7 cellular contexts compared by ENCODE assay signal in the genomic region with DNA sequence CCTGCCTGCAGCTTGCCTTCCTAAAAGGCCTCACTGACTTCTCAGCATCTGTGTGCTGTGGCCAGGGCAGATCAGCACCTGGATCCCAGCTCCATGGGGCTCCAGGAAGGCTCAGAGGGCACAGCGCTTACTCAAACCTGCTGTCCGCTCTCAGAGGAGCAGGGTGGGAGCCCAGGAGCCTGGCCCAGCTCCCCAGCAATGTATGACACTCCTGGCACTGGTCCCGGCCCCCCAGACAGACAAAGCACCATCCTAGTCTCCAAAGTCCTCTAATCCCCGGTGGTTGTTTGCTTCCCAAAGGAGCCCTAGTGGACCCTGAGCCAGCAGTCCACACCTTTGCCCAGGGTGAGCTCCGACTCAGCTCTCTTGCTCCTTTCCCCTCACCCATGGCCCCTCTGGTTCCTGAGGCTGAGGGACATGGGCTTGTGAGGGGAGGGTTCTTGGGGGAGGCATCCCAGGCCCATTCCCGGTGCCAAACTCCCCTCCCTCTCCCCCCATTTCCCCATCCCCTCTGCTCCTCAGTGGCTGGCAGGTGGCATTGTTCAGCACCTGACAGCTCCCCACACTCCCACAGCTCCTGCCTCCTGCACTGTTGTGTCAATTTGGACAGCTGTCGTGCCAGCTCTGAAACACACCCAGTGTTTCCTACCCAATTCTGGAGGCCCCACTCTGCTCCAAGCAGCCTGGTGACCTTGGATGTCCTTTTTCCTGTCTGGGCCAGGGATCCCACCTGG.
DNase-seq lines count a peak whose midpoint lies in the region; ATAC-seq and TF ChIP-seq lines count a peak whose summit lies in the region.
"Not testable (repeated sequence)": the region's sequence is repeated elsewhere in the genome, so short reads cannot be mapped to it uniquely, and the experiment has no call there.

No MANE protein-coding gene starts in this region.

- peak; percentile 15 for ATAC-seq in mucosa of descending colon

- not testable (repeated sequence) for H3K9me3 ChIP-seq in mucosa of descending colon

- not testable (repeated sequence) for TF ChIP-seq CTCF in mucosa of descending colon (IDR thresholded peaks at IDR 0.05)

- H3K4me1 ChIP-seq in mucosa of descending colon (ENCODE audit: low read depth): not testable (repeated sequence)

- DNase-seq in DMS153 treated with DMSO at 0.1 percent for 48 hours (lab: John Stamatoyannopoulos, UW; ENCODE audit: unreplicated experiment) (peak; percentile 7), NCI-H1092 treated with DMSO at 0.1 percent for 48 hours (lab: John Stamatoyannopoulos, UW) (peak; percentile 30), NCI-H1694 (lab: John Stamatoyannopoulos, UW) (peak; percentile 30), NCI-H2107 treated with DMSO at 0.1 percent for 48 hours (lab: John Stamatoyannopoulos, UW; ENCODE audit: unreplicated experiment) (peak; percentile 56), NCI-H69 (lab: John Stamatoyannopoulos, UW) (peak; percentile 65), SHP77 treated with DMSO at 0.1 percent for 48 hours (lab: John Stamatoyannopoulos, UW) (peak; percentile 21)
- DNase-seq in mucosa of descending colon: not testable (repeated sequence)

- intact Hi-C loops in mucosa of descending colon (cut with DNase I, micrococcal nuclease): not testable (repeated sequence)

- H3K4me3 ChIP-seq in mucosa of descending colon: not testable (repeated sequence)

- not testable (repeated sequence) for H3K36me3 ChIP-seq in mucosa of descending colon (ENCODE audit: low read depth)
